12 cellular contexts compared by ENCODE assay signal in genomic region chr11:112834277-112834755, GRCh38.
A peak's percentile ranks its signal among the peaks of the same experiment; 100 is the strongest.
DNase-seq lines count a peak whose midpoint lies in the region; ATAC-seq lines count a peak whose summit lies in the region.
"Had no signal": no experiment of that assay in that cellular context is flagged by ENCODE, and none has a peak within 500 bp of the region (broad histone marks: within the 10 kb centered on the region; RNA-seq: fewer than 3 reads in every experiment).

No MANE protein-coding gene starts in this region.

- H3K27ac ChIP-seq in caudate nucleus (ENCODE audit: low read depth, low read length) = no peak overlapping the region

- no peak for ATAC-seq in GM18858 (IDR thresholded peaks at IDR 0.05; ENCODE audit: unreplicated experiment)
- ATAC-seq in HG03342 (IDR thresholded peaks at IDR 0.05; ENCODE audit: unreplicated experiment) = no peak

- peak; percentile 14 for DNase-seq in A172 (ENCODE audit: low spot score)
- DNase-seq in NCI-H2081 treated with DMSO at 0.1 percent for 48 hours (lab: John Stamatoyannopoulos, UW) = peak; percentile 33
- DNase-seq in caudate nucleus (lab: John Stamatoyannopoulos, UW) = peak in 55 of 61 donors; percentile 4 to 96 (median 50)
- peak; percentile 56 for DNase-seq in middle frontal gyrus (ENCODE audit: extremely low spot score, low spot score)
- DNase-seq in GM19240 (ENCODE audit: insufficient read length, low spot score) = no peak
- no peak for DNase-seq in GDM1 (lab: John Stamatoyannopoulos, UW)
- DNase-seq: activated naive CD8-positive, alpha-beta T cell treated with anti-CD3 and anti-CD28 coated beads for 36 hours; HCEC 1CT; kidney; NCI-H1048 had no signal

Comparison
In these comparisons a context has a peak if more than half of its experiments do, and no peak if none do; other contexts are left out.
1. DNase-seq: peak in A172 (single experiment), NCI-H2081 treated with DMSO at 0.1 percent for 48 hours (single experiment), caudate nucleus (55 of 61) and middle frontal gyrus (single experiment); none in GM19240 (single experiment) and GDM1 (single experiment).